Comparison of ENCODE assay signal across 8 cellular contexts in the genomic region with DNA sequence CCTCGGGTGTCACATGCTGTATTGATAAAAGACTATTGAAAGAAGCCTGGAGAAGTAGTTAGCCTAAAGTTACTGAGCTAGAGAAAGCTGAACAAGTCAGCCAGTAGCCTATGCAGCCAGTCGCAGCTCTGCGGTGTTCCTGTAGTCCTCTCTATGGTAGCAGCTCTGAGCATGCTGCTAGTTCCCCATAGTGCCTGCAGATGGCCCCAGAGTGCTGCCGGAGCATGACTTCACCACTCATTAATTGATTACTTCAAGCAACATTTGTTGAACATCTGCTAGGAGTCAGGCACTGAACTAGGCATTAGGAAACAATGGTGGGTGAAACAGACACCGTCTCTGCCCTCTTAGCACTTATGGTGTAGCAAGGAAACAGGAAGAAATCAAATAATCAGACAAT.
DNase-seq lines count a peak whose midpoint lies in the region; ATAC-seq and TF ChIP-seq lines count a peak whose summit lies in the region.

No MANE protein-coding gene starts in this region.

- no peaks in the 10 kb centered on the region for H3K79me2 ChIP-seq in KMS-11 (ENCODE audit: insufficient read depth, low read depth)

- no peak overlapping the region for H3K4me3 ChIP-seq in KMS-11 (IDR thresholded peaks at IDR 0.05; ENCODE audit: insufficient read depth, low read depth, low read length)
- H3K4me3 ChIP-seq in adrenal gland, result no peak overlapping the region
- H3K4me3 ChIP-seq in lung, result no peak overlapping the region

- H3K36me3 ChIP-seq in KMS-11 (ENCODE audit: insufficient read depth) (no peaks in the 10 kb centered on the region), adrenal gland (replicated peaks in 1 of 2) (no peaks in the 10 kb centered on the region), lung (ENCODE audit: control insufficient read depth in 2 of 2, insufficient read depth in 2 of 2, low read length in 2 of 2) (no peaks in the 10 kb centered on the region)

- H3K27ac ChIP-seq in KMS-11 (no peak overlapping the region), adrenal gland (no peak overlapping the region), lung (ENCODE audit: low read depth in 1 of 2, low read length in 1 of 2) (no peak overlapping the region)

- DNase-seq in AG08395 (ENCODE audit: low spot score) (peak; percentile 15), adrenal gland (peak in 5 of 7 donors; percentile 8 to 65 (median 23)), lung (ENCODE audit: low spot score) (no peak), dermis blood vessel endothelial cell (no peak)
- DNase-seq in activated CD4-positive, CD25-positive, alpha-beta regulatory T cell treated with anti-CD3 and anti-CD28 coated beads, Interleukin-2, amount 50 U/mL, for 72 hours, result no peak
- no peak for DNase-seq in activated T-helper 1 cell treated with anti-CD3 and anti-CD28 coated beads, Interleukin-12 subunit alpha, Interleukin-12 subunit beta, Interleukin-2, Interleukin-4 antibody, amounts not matched to agents 30 ng/mL and 10 ng/mL and 1 ng/mL, durations not matched to agents 14 hours and 24 hours and 36 hours (ENCODE audit: low spot score)

- ATAC-seq in GM18505 (IDR thresholded peaks at IDR 0.05; ENCODE audit: unreplicated experiment) (peak; percentile 54), lung (ENCODE audit: insufficient read depth, low FRiP score) (no peak)

- H3K36me3 Mint-ChIP-seq in activated T-helper 1 cell treated with anti-CD3 and anti-CD28 coated beads, Interleukin-12 subunit alpha, Interleukin-12 subunit beta, Interleukin-2, Interleukin-4 antibody, amounts not matched to agents 30 ng/mL and 10 ng/mL and 1 ng/mL, durations not matched to agents 14 hours and 24 hours and 36 hours (ENCODE audit: low read depth), result no peaks in the 10 kb centered on the region

- no peak overlapping the region for H3K27ac Mint-ChIP-seq in activated T-helper 1 cell treated with anti-CD3 and anti-CD28 coated beads, Interleukin-12 subunit alpha, Interleukin-12 subunit beta, Interleukin-2, Interleukin-4 antibody, amounts not matched to agents 30 ng/mL and 10 ng/mL and 1 ng/mL, durations not matched to agents 14 hours and 24 hours and 36 hours

- no peak overlapping the region for H3K4me3 Mint-ChIP-seq in activated T-helper 1 cell treated with anti-CD3 and anti-CD28 coated beads, Interleukin-12 subunit alpha, Interleukin-12 subunit beta, Interleukin-2, Interleukin-4 antibody, amounts not matched to agents 30 ng/mL and 10 ng/mL and 1 ng/mL, durations not matched to agents 14 hours and 24 hours and 36 hours

- H2AFZ ChIP-seq in KMS-11 (ENCODE audit: low read depth), result no peak overlapping the region

- TF ChIP-seq CTCF in KMS-11 (conservative IDR thresholded peaks at IDR 0.05; ENCODE audit: low read depth, low read length) (peak; percentile 49), adrenal gland (IDR thresholded peaks at IDR 0.05) (peak; percentile 13 to 51 (median 31)), lung (IDR thresholded peaks at IDR 0.05; ENCODE audit: control extremely low read depth, extremely low read depth) (peak; percentile 18)

- H3K9ac ChIP-seq in KMS-11, result no peak overlapping the region

- H4K20me1 ChIP-seq in KMS-11 (ENCODE audit: insufficient read depth), result no peaks in the 10 kb centered on the region

- H3K9me3 ChIP-seq in adrenal gland (replicated peaks in 1 of 3) (no peaks in the 10 kb centered on the region), lung (ENCODE audit: control insufficient read depth in 2 of 2, insufficient read depth in 1 of 2, low read length in 1 of 2) (peaks cover 0 to 3% of the 10 kb centered on the region in 2 donors)

- H3K4me2 ChIP-seq in KMS-11, result no peak overlapping the region

- H3K27me3 ChIP-seq in KMS-11 (ENCODE audit: insufficient read depth, low read depth), result no peaks in the 10 kb centered on the region
- peaks cover 7% of the 10 kb centered on the region for H3K27me3 ChIP-seq in adrenal gland
- no peaks in the 10 kb centered on the region for H3K27me3 ChIP-seq in lung (ENCODE audit: control insufficient read depth, insufficient read depth)

- intact Hi-C loops in adrenal gland (cut with DNase I), result no loop called here
- intact Hi-C loops in activated T-helper 1 cell treated with anti-CD3 and anti-CD28 coated beads, Interleukin-12 subunit alpha, Interleukin-12 subunit beta, Interleukin-2, Interleukin-4 antibody, amounts not matched to agents 30 ng/mL and 10 ng/mL and 1 ng/mL, durations not matched to agents 14 hours and 24 hours and 36 hours (cut with micrococcal nuclease), result no loop called here

- no peaks in the 10 kb centered on the region for H3K4me1 Mint-ChIP-seq in activated T-helper 1 cell treated with anti-CD3 and anti-CD28 coated beads, Interleukin-12 subunit alpha, Interleukin-12 subunit beta, Interleukin-2, Interleukin-4 antibody, amounts not matched to agents 30 ng/mL and 10 ng/mL and 1 ng/mL, durations not matched to agents 14 hours and 24 hours and 36 hours (ENCODE audit: low read depth)

- TF ChIP-seq POLR2A in GM18505 (IDR thresholded peaks at IDR 0.05; ENCODE audit: borderline replicate concordance, extremely low read depth, insufficient read depth, insufficient read length), result no peak
- no peak for TF ChIP-seq POLR2A in adrenal gland (IDR thresholded peaks at IDR 0.05)

- H3K4me1 ChIP-seq in KMS-11 (ENCODE audit: low read depth, poor library complexity, severe bottlenecking) (no peaks in the 10 kb centered on the region), adrenal gland (replicated peaks in 1 of 2) (no peaks in the 10 kb centered on the region), lung (ENCODE audit: control insufficient read depth in 2 of 2, insufficient read depth in 2 of 2, low read length in 2 of 2) (no peaks in the 10 kb centered on the region)

- WGBS in adrenal gland, 4 donors, result 26 to 31% (median 28%) methylated on average over 5 of the region's 5 CpGs
- WGBS in lung, 2 donors, result 35 to 37% methylated on average over 5 of the region's 5 CpGs

- no peaks in the 10 kb centered on the region for H3K27me3 Mint-ChIP-seq in activated T-helper 1 cell treated with anti-CD3 and anti-CD28 coated beads, Interleukin-12 subunit alpha, Interleukin-12 subunit beta, Interleukin-2, Interleukin-4 antibody, amounts not matched to agents 30 ng/mL and 10 ng/mL and 1 ng/mL, durations not matched to agents 14 hours and 24 hours and 36 hours (ENCODE audit: insufficient read depth)

- H3K9me3 Mint-ChIP-seq in activated T-helper 1 cell treated with anti-CD3 and anti-CD28 coated beads, Interleukin-12 subunit alpha, Interleukin-12 subunit beta, Interleukin-2, Interleukin-4 antibody, amounts not matched to agents 30 ng/mL and 10 ng/mL and 1 ng/mL, durations not matched to agents 14 hours and 24 hours and 36 hours, result no peaks in the 10 kb centered on the region

Comparison
In these comparisons a context has a peak if more than half of its experiments do, and no peak if none do; other contexts are left out.
1. DNase-seq: peak in AG08395 (single experiment) and adrenal gland (5 of 7); none in lung (single experiment), activated CD4-positive, CD25-positive, alpha-beta regulatory T cell treated with anti-CD3 and anti-CD28 coated beads, Interleukin-2, amount 50 U/mL, for 72 hours (single experiment), activated T-helper 1 cell treated with anti-CD3 and anti-CD28 coated beads, Interleukin-12 subunit alpha, Interleukin-12 subunit beta, Interleukin-2, Interleukin-4 antibody, amounts not matched to agents 30 ng/mL and 10 ng/mL and 1 ng/mL, durations not matched to agents 14 hours and 24 hours and 36 hours (single experiment) and dermis blood vessel endothelial cell (single experiment).
2. Peak in every context shown above with its lines, with median percentiles within 50 percentile points of each other: CTCF ChIP-seq.